In genomic region chr7:116210345-116211005, GRCh38 we compare ENCODE assay signal across 8 cellular contexts. TPM values are rescaled to one million over a fixed set of nuclear protein-coding genes. Genes with fewer than 3 reads are reported as not detected.
DNase-seq lines count a peak whose midpoint lies in the region; ATAC-seq and TF ChIP-seq lines count a peak whose summit lies in the region.

Gene TES (plus strand): TSS chr7:116210539. CDS start chr7:116210708, 169 bp downstream.

- peak; percentile 83 for ATAC-seq in HG03159 (IDR thresholded peaks at IDR 0.05; ENCODE audit: unreplicated experiment)
- ATAC-seq in thoracic aorta (ENCODE audit: insufficient number of reproducible peaks, low FRiP score, low read depth): peak; percentile 12

- no peaks in the 10 kb centered on the region for H3K9me2 ChIP-seq in OCI-LY1 (ENCODE audit: low read depth, low read length)

- peaks cover 6% of the 10 kb centered on the region; the same call in 1 of the 2 replicates for H3K36me3 ChIP-seq in OCI-LY1 (ENCODE audit: insufficient read depth, low read length)
- no peaks in the 10 kb centered on the region for H3K36me3 ChIP-seq in neural progenitor cell
- no peaks in the 10 kb centered on the region for H3K36me3 ChIP-seq in thoracic aorta

- TF ChIP-seq CTCF in OCI-LY1 (IDR thresholded peaks at IDR 0.05; ENCODE audit: low read length) (no peak; the same call in 1 of the 2 replicates), neural progenitor cell (IDR thresholded peaks at IDR 0.05) (peak; percentile 13), thoracic aorta (IDR thresholded peaks at IDR 0.05) (no peak)

- H3K9me3 Mint-ChIP-seq in neural progenitor cell: no peaks in the 10 kb centered on the region

- H3K4me3 ChIP-seq in OCI-LY1 (ENCODE audit: low read depth, low read length, poor library complexity, severe bottlenecking): peak within 1 kb of the TSS; percentile 77
- peak within 1 kb of the TSS; percentile 73 for H3K4me3 ChIP-seq in neural progenitor cell
- peak within 1 kb of the TSS; percentile 90 for H3K4me3 ChIP-seq in thoracic aorta

- DNase-seq in AG08396 (ENCODE audit: low spot score) (peak; percentile 30), fibroblast of gingiva (ENCODE audit: low read depth) (peak; percentile 22), neural progenitor cell (ENCODE audit: low spot score) (peak; percentile 83), thoracic aorta (ENCODE audit: low spot score) (no peak)
- DNase-seq in activated T-cell treated with anti-CD3 and anti-CD28 coated beads, Interleukin-2, amount 50 U/mL, for 1 hour: peak; percentile 76

- H4K20me1 ChIP-seq in OCI-LY1 (ENCODE audit: insufficient read depth, low read length) (no peaks in the 10 kb centered on the region), neural progenitor cell (ENCODE audit: low read depth) (no peaks in the 10 kb centered on the region)

- peak within 1 kb of the TSS; percentile 63 for H2AFZ ChIP-seq in OCI-LY1 (ENCODE audit: low read length)
- H2AFZ ChIP-seq in neural progenitor cell (replicated peaks): peak within 1 kb of the TSS; percentile 99

- H3K36me3 Mint-ChIP-seq in neural progenitor cell: no peaks in the 10 kb centered on the region

- TF ChIP-seq POLR2A in GM18951 (IDR thresholded peaks at IDR 0.05; ENCODE audit: extremely low read depth, insufficient read depth, insufficient read length): peak; percentile 68

- H3K9me3 ChIP-seq in OCI-LY1 (ENCODE audit: low read length) (no peaks in the 10 kb centered on the region), neural progenitor cell (ENCODE audit: low read depth) (no peaks in the 10 kb centered on the region), thoracic aorta (no peaks in the 10 kb centered on the region)

- H3K27ac ChIP-seq in OCI-LY1 (ENCODE audit: low read depth, low read length, poor library complexity, severe bottlenecking) (peak within 1 kb of the TSS; percentile 80), neural progenitor cell (no peak within 1 kb of the TSS), thoracic aorta (peak within 1 kb of the TSS; percentile 97)

- H3K79me2 ChIP-seq in OCI-LY1 (ENCODE audit: insufficient read depth, low read length) (peaks cover 44% of the 10 kb centered on the region), neural progenitor cell (ENCODE audit: low read depth) (no peaks in the 10 kb centered on the region)

- peak within 1 kb of the TSS; percentile 93 for H3K4me3 Mint-ChIP-seq in neural progenitor cell

- H3F3A ChIP-seq in OCI-LY1 (ENCODE audit: insufficient read depth, low read length) (peaks cover 4% of the 10 kb centered on the region), neural progenitor cell (ENCODE audit: low read depth) (peaks cover 25% of the 10 kb centered on the region)

- H3K27me3 ChIP-seq in OCI-LY1 (ENCODE audit: insufficient read depth, low read length): no peaks in the 10 kb centered on the region
- H3K27me3 ChIP-seq in neural progenitor cell: peaks cover 49% of the 10 kb centered on the region
- no peaks in the 10 kb centered on the region for H3K27me3 ChIP-seq in thoracic aorta (replicated peaks; ENCODE audit: insufficient read depth)

- peaks cover 14% of the 10 kb centered on the region for H3K4me1 Mint-ChIP-seq in neural progenitor cell

- peaks cover 6% of the 10 kb centered on the region for H3K27me3 Mint-ChIP-seq in neural progenitor cell (ENCODE audit: insufficient read depth, low read depth)

- H3K9ac ChIP-seq in OCI-LY1 (ENCODE audit: low read length) (peak within 1 kb of the TSS; percentile 82), neural progenitor cell (no peak within 1 kb of the TSS)

- H3K4me2 ChIP-seq in OCI-LY1 (ENCODE audit: low read length) (peak within 1 kb of the TSS; percentile 77), neural progenitor cell (peak within 1 kb of the TSS; percentile 84)

- in situ Hi-C loops in GM18951 (cut with MboI; ENCODE audit: low sequenced_read_pairs, unreplicated experiment): no loop called here

- peaks cover 33% of the 10 kb centered on the region for H3K4me1 ChIP-seq in OCI-LY1 (ENCODE audit: insufficient read depth, low read length, severe bottlenecking)
- peaks cover 6% of the 10 kb centered on the region for H3K4me1 ChIP-seq in neural progenitor cell
- peaks cover 15 to 16% of the 10 kb centered on the region in 2 donors for H3K4me1 ChIP-seq in thoracic aorta (ENCODE audit: control insufficient read depth in 1 of 2, low read depth in 2 of 2)

- peak within 1 kb of the TSS; percentile 22 for H3K27ac Mint-ChIP-seq in neural progenitor cell

RNA-seq across cellular contexts. Expression of gene TES, which starts in this region (rescaled TPM):
- total RNA-seq in neural progenitor cell (ENCODE audit: low replicate concordance) (5.9 and 10.6 TPM in 2 replicates), thoracic aorta (100 to 1,000 TPM; 186 to 215 TPM)

Comparison
In these comparisons a context has a peak if more than half of its experiments do, and no peak if none do; other contexts are left out.
1. RNA of gene TES (total RNA-seq): 186 to 215 TPM in thoracic aorta; 5.9 to 10.6 TPM in neural progenitor cell; every median in the first group is over 10 times any median in the second.
2. Peak in every context shown above with its lines, with median percentiles within 50 percentile points of each other: H3K4me3 ChIP-seq.